Comparison of ENCODE assay signal across 18 cellular contexts in genomic region chr6:69116658-69117057, GRCh38.
A peak's percentile ranks its signal among the peaks of the same experiment; 100 is the strongest.
DNase-seq lines count a peak whose midpoint lies in the region; ATAC-seq and TF ChIP-seq lines count a peak whose summit lies in the region.
"Had no signal": no experiment of that assay in that cellular context is flagged by ENCODE, and none has a peak within 500 bp of the region (broad histone marks: within the 10 kb centered on the region; RNA-seq: fewer than 3 reads in every experiment).

No MANE protein-coding gene starts in this region.

- no peaks in the 10 kb centered on the region for H3K9me2 ChIP-seq in PC-3 (replicated peaks; ENCODE audit: low read length)

- no peak overlapping the region for H3K4me3 ChIP-seq in PC-3 (ENCODE audit: low read length)
- H3K4me3 ChIP-seq: GM12878, HAP-1 had no signal

- no peaks in the 10 kb centered on the region for H3K36me3 ChIP-seq in PC-3 (ENCODE audit: low read depth, low read length)
- H3K36me3 ChIP-seq: HAP-1 had no signal

- intact Hi-C loops in left colon (cut with DNase I, micrococcal nuclease) (no loop called here), PC-3 (cut with micrococcal nuclease) (no loop called here)

- H3K9ac ChIP-seq in PC-3 (ENCODE audit: low read length) = no peak overlapping the region

- H4K20me1 ChIP-seq in PC-3 (ENCODE audit: low read length) = no peaks in the 10 kb centered on the region

- CTCF ChIA-PET in PC-3 (lab: Charles Lee) = no interaction called here

- no peak overlapping the region for H3K4me2 ChIP-seq in PC-3 (ENCODE audit: low read length)

- no peaks in the 10 kb centered on the region for H3K4me1 ChIP-seq in PC-3 (ENCODE audit: insufficient read depth, low read length)
- H3K4me1 ChIP-seq: HAP-1 had no signal

- no peaks in the 10 kb centered on the region for H3K27me3 ChIP-seq in PC-3 (ENCODE audit: low read length)

- H3K9me3 ChIP-seq in PC-3 (ENCODE audit: low read length) = no peaks in the 10 kb centered on the region
- H3K9me3 ChIP-seq: HAP-1 had no signal

- no peak overlapping the region for H2AFZ ChIP-seq in PC-3 (ENCODE audit: low read length)

- no peak for ATAC-seq in GM18868 (IDR thresholded peaks at IDR 0.05; ENCODE audit: unreplicated experiment)
- ATAC-seq in left colon = no peak
- ATAC-seq in PC-3 = no peak
- ATAC-seq: GM12878 had no signal

- DNase-seq in NCI-H1105 (lab: John Stamatoyannopoulos, UW) = peak; percentile 12
- DNase-seq in NCI-H1105 treated with DMSO at 0.1 percent for 48 hours (lab: John Stamatoyannopoulos, UW) = no peak
- peak; percentile 11 for DNase-seq in NCI-H69 (lab: John Stamatoyannopoulos, UW)
- peak; percentile 1 for DNase-seq in occipital lobe (lab: John Stamatoyannopoulos, UW)
- no peak for DNase-seq in left colon
- no peak for DNase-seq in PC-3
- DNase-seq: C1 segment of cervical spinal cord; Calu3; CD4-positive, alpha-beta memory T cell; COR-L47; DMS153; DND-41; GOT3; HFFc6 had no signal

- no peak for TF ChIP-seq CTCF in PC-3 (conservative IDR thresholded peaks at IDR 0.05; ENCODE audit: low read depth, low read length)

- H3F3A ChIP-seq in PC-3 (ENCODE audit: low read length, unreplicated experiment) = no peaks in the 10 kb centered on the region

- no peak overlapping the region for H3K27ac ChIP-seq in PC-3 (ENCODE audit: low read length)
- H3K27ac ChIP-seq: 22Rv1 had no signal

- no peaks in the 10 kb centered on the region for H3K79me2 ChIP-seq in PC-3 (ENCODE audit: low read length)

- POLR2A ChIA-PET in PC-3 (lab: Charles Lee; ENCODE audit: unreplicated experiment) = no interaction called here

- BruUV-seq in PC-3 (replicated peaks; lab: Mats Ljungman, UMichigan) = no TSS peak

Comparison
In these comparisons a context has a peak if more than half of its experiments do, and no peak if none do; other contexts are left out.
1. DNase-seq: peak in NCI-H1105 (single experiment), NCI-H69 (single experiment) and occipital lobe (single experiment); none in NCI-H1105 treated with DMSO at 0.1 percent for 48 hours (single experiment), left colon (0 of 2) and PC-3 (single experiment).